ENCODE assay signal across 14 cellular contexts in genomic region chr22:50468626-50469025, GRCh38. TPM values are rescaled to one million over a fixed set of nuclear protein-coding genes. Genes with fewer than 3 reads are reported as not detected.
DNase-seq lines count a peak whose midpoint lies in the region; ATAC-seq, FAIRE-seq and TF ChIP-seq lines count a peak whose summit lies in the region.
"Had no signal": no experiment of that assay in that cellular context is flagged by ENCODE, and none has a peak within 500 bp of the region (broad histone marks: within the 10 kb centered on the region; RNA-seq: fewer than 3 reads in every experiment).

No MANE protein-coding gene starts in this region.

- no peak for FAIRE-seq in H1 (lab: Jason Lieb, UNC)

- H3K4ac ChIP-seq in H1 (replicated peaks; ENCODE audit: insufficient read length, low read depth, low read length): no peak overlapping the region

- H3K27me3 ChIP-seq in RWPE2 (ENCODE audit: insufficient read depth, poor library complexity, severe bottlenecking) (no peaks in the 10 kb centered on the region), H1 (replicated peaks in 1 of 4; ENCODE audit: control insufficient read depth in 3 of 4, extremely low read depth in 1 of 4, insufficient read depth in 3 of 4, low read length in 3 of 4) (no peaks in the 10 kb centered on the region), transverse colon (no peaks in the 10 kb centered on the region)
- H3K27me3 ChIP-seq: ascending aorta, dorsolateral prefrontal cortex, testis had no signal

- no peak overlapping the region for H3K4me2 ChIP-seq in H1 (ENCODE audit: insufficient read depth in 1 of 2, low read depth in 2 of 2, low read length in 2 of 2)

- H3K4me3 ChIP-seq in RWPE2 (ENCODE audit: severe bottlenecking) (no peak overlapping the region), H1 (ENCODE audit: extremely low read depth in 1 of 4, insufficient read depth in 2 of 4, low read depth in 3 of 4, low read length in 4 of 4) (no peak overlapping the region), transverse colon (no peak overlapping the region)
- H3K4me3 ChIP-seq: ascending aorta, dorsolateral prefrontal cortex, lung, testis had no signal

- TF ChIP-seq EP300 in H1 (IDR thresholded peaks at IDR 0.05; ENCODE audit: borderline replicate concordance in 1 of 2, low read depth in 2 of 2, low read length in 2 of 2) (no peak), transverse colon (IDR thresholded peaks at IDR 0.05; ENCODE audit: low read depth) (no peak)

- ATAC-seq in activated T-cell treated with anti-CD3 and anti-CD28 coated beads, Interleukin-2, amount 50 U/mL, for 4 hours: no peak
- no peak for ATAC-seq in RWPE2 (ENCODE audit: low read depth)
- no peak for ATAC-seq in HG02970 (IDR thresholded peaks at IDR 0.05; ENCODE audit: low FRiP score, unreplicated experiment)

- peaks cover 0 to 52% of the 10 kb centered on the region in 2 experiments; a peak in 3 of 4 replicates for H3K79me2 ChIP-seq in H1 (ENCODE audit: control insufficient read depth in 1 of 2, insufficient read depth in 2 of 2, low read length in 2 of 2)

- H3K27ac ChIP-seq in RWPE2 (ENCODE audit: poor library complexity, severe bottlenecking) (peak overlapping the region; percentile 62), H1 (ENCODE audit: low read depth, low read length) (no peak overlapping the region), transverse colon (peak overlapping the region; percentile 83 to 91 (median 87))
- H3K27ac ChIP-seq: ascending aorta, testis had no signal

- no peak overlapping the region; the same call in 1 of the 2 replicates for H2BK5ac ChIP-seq in H1 (ENCODE audit: low read depth, low read length)

- H3K14ac ChIP-seq in H1 (ENCODE audit: insufficient read length): no peak overlapping the region

- no peak overlapping the region for H2BK20ac ChIP-seq in H1 (ENCODE audit: low read length)

- H3K79me1 ChIP-seq in H1 (ENCODE audit: low read depth, low read length): peaks cover 30% of the 10 kb centered on the region

- H3K36me3 ChIP-seq in RWPE2 (ENCODE audit: low read depth) (peaks cover 37% of the 10 kb centered on the region), H1 (ENCODE audit: control insufficient read depth in 2 of 4, insufficient read depth in 4 of 4, low read length in 3 of 4) (peaks cover 23 to 38% (median 33%) of the 10 kb centered on the region in 4 experiments), transverse colon (peaks cover 0 to 37% (median 15%) of the 10 kb centered on the region in 4 donors)

- no peaks in the 10 kb centered on the region for H3K9me3 Mint-ChIP-seq in activated T-cell treated with anti-CD3 and anti-CD28 coated beads, Interleukin-2, amount 50 U/mL, for 4 hours

- no peak overlapping the region for H3K9ac ChIP-seq in H1 (replicated peaks in 1 of 4; ENCODE audit: extremely low read depth in 1 of 4, low read depth in 3 of 4, low read length in 3 of 4)

- no peak overlapping the region for H2BK15ac ChIP-seq in H1 (ENCODE audit: low read length)

- H3K23ac ChIP-seq in H1 (ENCODE audit: insufficient read length): no peak overlapping the region

- H4K5ac ChIP-seq in H1 (ENCODE audit: insufficient read length, low read depth, low read length): no peak overlapping the region

- no peak overlapping the region for H2AFZ ChIP-seq in H1 (ENCODE audit: low read length)

- peaks cover 38 to 60% of the 10 kb centered on the region in 2 experiments for H4K20me1 ChIP-seq in H1 (replicated peaks in 1 of 2; ENCODE audit: control insufficient read depth in 1 of 2, insufficient read depth in 2 of 2, low read length in 2 of 2)

- H3K18ac ChIP-seq in H1 (ENCODE audit: extremely low read depth, low read length): no peak overlapping the region

- no peaks in the 10 kb centered on the region; the same call in 1 of the 2 replicates for H3K23me2 ChIP-seq in H1 (ENCODE audit: low read depth, low read length)

- 92% methylated on average over 7 of the region's 8 CpGs; no CpG with 5 or more reads in 1 of the 2 experiments for WGBS in H1 (ENCODE audit: extremely low coverage in 1 of 2, insufficient coverage in 1 of 2, insufficient read length in 1 of 2, insufficient replicate concordance in 2 of 2, low coverage in 1 of 2, low lambda C conversion rate in 2 of 2, missing lambda C conversion rate in 1 of 2), 2 experiments
- WGBS in transverse colon (ENCODE audit: low coverage in 1 of 2), 2 donors: 87% methylated on average over 8 of the region's 8 CpGs; no CpG with 5 or more reads in 1 of the 2 donors

- no peak overlapping the region for H2BK120ac ChIP-seq in H1 (replicated peaks; ENCODE audit: low read depth, low read length)

- in situ Hi-C loops in transverse colon (cut with MboI; ENCODE audit: low pct_ligation_motif_present in 1 of 4, low pct_unique_long_range_greater_than_20kb in 1 of 4, low sequenced_read_pairs in 3 of 4): no loop called here

- H3K9me3 ChIP-seq in RWPE2 (ENCODE audit: severe bottlenecking) (no peaks in the 10 kb centered on the region), H1 (ENCODE audit: insufficient read depth in 2 of 2, low read depth in 1 of 2, low read length in 1 of 2) (no peaks in the 10 kb centered on the region), transverse colon (no peaks in the 10 kb centered on the region)
- H3K9me3 ChIP-seq: ascending aorta, testis had no signal

- CTCF ChIA-PET in H1 (lab: Charles Lee; ENCODE audit: partially characterized antibody): interaction anchor here (0.8 to 9.1 kb wide), 7 partner anchors 11 to 69 kb away, joined by 3 to 60 read pairs (median 3); no protein-coding TSS in a partner anchor

- DNase-seq in activated T-cell treated with anti-CD3 and anti-CD28 coated beads, Interleukin-2, amount 50 U/mL, for 4 hours: no peak
- no peak for DNase-seq in activated T-cell treated with anti-CD3 and anti-CD28 coated beads, Interleukin-2, amount 50 U/mL, for 1 hour
- no peak for DNase-seq in RWPE2 (ENCODE audit: low spot score)
- no peak for DNase-seq in H1 (ENCODE audit: low read depth in 1 of 2, low spot score in 2 of 2)
- no peak for DNase-seq in transverse colon
- no peak for DNase-seq in SKM-1 (lab: John Stamatoyannopoulos, UW; ENCODE audit: unreplicated experiment)
- DNase-seq in nucleus accumbens (lab: John Stamatoyannopoulos, UW): no peak
- DNase-seq: dorsolateral prefrontal cortex, NCI-H1105 treated with DMSO at 0.1 percent for 48 hours, OCI-M1, testis had no signal

- no peak overlapping the region for H4K8ac ChIP-seq in H1 (ENCODE audit: extremely low read depth, insufficient read depth, low read length)

- H3K4me3 Mint-ChIP-seq in activated T-cell treated with anti-CD3 and anti-CD28 coated beads, Interleukin-2, amount 50 U/mL, for 4 hours: peak overlapping the region; percentile 65

- intact Hi-C loops in transverse colon (cut with DNase I; ENCODE audit: low total_unique reads): no loop called here

- peaks cover 53% of the 10 kb centered on the region for H3K4me1 Mint-ChIP-seq in activated T-cell treated with anti-CD3 and anti-CD28 coated beads, Interleukin-2, amount 50 U/mL, for 4 hours (ENCODE audit: low read depth)

- peaks cover 13% of the 10 kb centered on the region for H3K36me3 Mint-ChIP-seq in activated T-cell treated with anti-CD3 and anti-CD28 coated beads, Interleukin-2, amount 50 U/mL, for 4 hours (ENCODE audit: insufficient read depth)

- TF ChIP-seq CTCF in RWPE2 (IDR thresholded peaks at IDR 0.05; ENCODE audit: poor library complexity, severe bottlenecking): no peak
- TF ChIP-seq CTCF in H1 (IDR thresholded peaks at IDR 0.05; ENCODE audit: control extremely low read depth in 1 of 3, insufficient read depth in 1 of 3, low read depth in 1 of 3, low read length in 3 of 3): no peak
- TF ChIP-seq CTCF in transverse colon (IDR thresholded peaks at IDR 0.05): no peak

- H3K4me1 ChIP-seq in RWPE2 (ENCODE audit: insufficient read depth, poor library complexity, severe bottlenecking) (peaks cover 21% of the 10 kb centered on the region), H1 (replicated peaks in 1 of 4; ENCODE audit: control insufficient read depth in 3 of 4, insufficient read depth in 4 of 4, low read length in 3 of 4) (peaks cover 0 to 17% (median 10%) of the 10 kb centered on the region in 4 experiments; a peak in 6 of 7 replicates), transverse colon (peaks cover 44 to 51% (median 48%) of the 10 kb centered on the region in 4 donors)

- no peak overlapping the region for H4K91ac ChIP-seq in H1 (replicated peaks; ENCODE audit: insufficient read length, low read length)

- TF ChIP-seq POLR2A in H1 (IDR thresholded peaks at IDR 0.05; ENCODE audit: control extremely low read depth in 1 of 2, low read depth in 2 of 2, low read length in 2 of 2) (no peak), transverse colon (IDR thresholded peaks at IDR 0.05) (no peak)

- POLR2A ChIA-PET in H1 (lab: Charles Lee; ENCODE audit: partially characterized antibody): interaction anchor here (0.7 to 3.0 kb wide), 4 partner anchors 10 to 26 kb away, joined by 3 to 9 read pairs (median 6); no protein-coding TSS in a partner anchor

- H3K27me3 Mint-ChIP-seq in activated T-cell treated with anti-CD3 and anti-CD28 coated beads, Interleukin-2, amount 50 U/mL, for 4 hours (ENCODE audit: low read depth): no peaks in the 10 kb centered on the region

- TF ChIP-seq RAD21 in H1 (IDR thresholded peaks at IDR 0.05 in 1 of 2, conservative IDR thresholded peaks at IDR 0.05 in 1 of 2; ENCODE audit: low read depth in 2 of 2, low read length in 2 of 2): no peak

- H2AK5ac ChIP-seq in H1 (ENCODE audit: low read depth, low read length): peak overlapping the region; percentile 53; the same call in 1 of the 2 replicates

- H2BK12ac ChIP-seq in H1 (ENCODE audit: low read depth, low read length): peak overlapping the region; percentile 39; the same call in 1 of the 2 replicates

- H3K56ac ChIP-seq in H1 (replicated peaks; ENCODE audit: insufficient read length, low read depth, low read length): no peak overlapping the region

RNA-seq across cellular contexts. Expression of gene SBF1, which starts 6.2 kb away (rescaled TPM):
- total RNA-seq in activated T-cell treated with anti-CD3 and anti-CD28 coated beads, Interleukin-2, amount 50 U/mL, for 4 hours: 100 to 1,000 TPM; 128 to 130 (median 129) TPM
- total RNA-seq in H1 (2021; fragmentation: NEBNext Ultra II Directional; extraction: Animal tissue kit (Norgen Biotek cat#: 25700)): 68.4 and 71.5 TPM in 2 replicates
- 29.1 and 53.7 TPM in 2 replicates for polyA plus RNA-seq in H1 (2011; rRNA removed)
- 39.8 TPM for polyA plus RNA-seq in H1 (2011; cell fraction: cytosol; rRNA removed)
- polyA plus RNA-seq in H1 (2011; cell fraction: nucleus; rRNA removed): 249 TPM
- 28.7 to 64.6 TPM (median 48.3 TPM) in 4 replicates for polyA plus RNA-seq in H1 (2012, experiment 1 of 2)
- 28.6 TPM for polyA plus RNA-seq in H1 (2012, experiment 2 of 2)
- polyA plus RNA-seq in H1 (2013, experiment 1 of 2): 20.2 TPM
- 19.9 TPM for polyA plus RNA-seq in H1 (2013, experiment 2 of 2)
- 41.0 and 54.8 TPM in 2 replicates for polyA minus RNA-seq in H1 (2011; rRNA and poly(A)+ RNA removed)
- 47.9 TPM for polyA minus RNA-seq in H1 (2011; cell fraction: cytosol; rRNA and poly(A)+ RNA removed)
- polyA minus RNA-seq in H1 (2011; cell fraction: nucleus; rRNA and poly(A)+ RNA removed): 102 TPM
- 100 to 1,000 TPM in 2 of 4 donors, 10 to 100 TPM in 2; 59.9 to 241 (median 108) TPM for total RNA-seq in transverse colon

RNA-seq across cellular contexts. Expression of gene ADM2, which starts 12.7 kb away (rescaled TPM):
- total RNA-seq in activated T-cell treated with anti-CD3 and anti-CD28 coated beads, Interleukin-2, amount 50 U/mL, for 4 hours: 1 to 10 TPM; 4.8 to 9.4 (median 8.2) TPM
- 7.5 and 8.0 TPM in 2 replicates for total RNA-seq in H1 (2021; fragmentation: NEBNext Ultra II Directional; extraction: Animal tissue kit (Norgen Biotek cat#: 25700))
- polyA plus RNA-seq in H1 (2011; rRNA removed): 3.3 and 6.8 TPM in 2 replicates
- 4.8 TPM for polyA plus RNA-seq in H1 (2011; cell fraction: cytosol; rRNA removed)
- polyA plus RNA-seq in H1 (2011; cell fraction: nucleus; rRNA removed): 6.5 TPM
- polyA plus RNA-seq in H1 (2012, experiment 1 of 2): 7.1 to 10.4 TPM (median 9.2 TPM) in 4 replicates
- 8.2 TPM for polyA plus RNA-seq in H1 (2012, experiment 2 of 2)
- polyA plus RNA-seq in H1 (2013, experiment 1 of 2): 4.6 TPM
- 5.1 TPM for polyA plus RNA-seq in H1 (2013, experiment 2 of 2)
- 2.2 and 4.0 TPM in 2 replicates for polyA minus RNA-seq in H1 (2011; rRNA and poly(A)+ RNA removed)
- polyA minus RNA-seq in H1 (2011; cell fraction: cytosol; rRNA and poly(A)+ RNA removed): 5.6 TPM
- 6.9 TPM for polyA minus RNA-seq in H1 (2011; cell fraction: nucleus; rRNA and poly(A)+ RNA removed)
- 1 to 10 TPM in 3 of 4 donors, under 1 TPM in 1; 0.75 to 5.4 (median 1.2) TPM for total RNA-seq in transverse colon
- total RNA-seq: ascending aorta had no signal

RNA-seq across cellular contexts. Expression of gene MIOX, which starts 18.0 kb away (rescaled TPM):
- total RNA-seq in activated T-cell treated with anti-CD3 and anti-CD28 coated beads, Interleukin-2, amount 50 U/mL, for 4 hours: under 1 TPM in 1 of 3 donors, not detected in 2; 0.30 TPM
- 0.30 and 0.33 TPM in 2 replicates for total RNA-seq in H1 (2021; fragmentation: NEBNext Ultra II Directional; extraction: Animal tissue kit (Norgen Biotek cat#: 25700))
- 0.32 and 0.57 TPM in 2 replicates for polyA plus RNA-seq in H1 (2011; rRNA removed)
- 0.30 TPM for polyA plus RNA-seq in H1 (2011; cell fraction: cytosol; rRNA removed)
- polyA plus RNA-seq in H1 (2011; cell fraction: nucleus; rRNA removed): 1.6 TPM
- 0.44 to 0.54 TPM (median 0.48 TPM) in 3 of 4 replicates, not detected in the other for polyA plus RNA-seq in H1 (2012, experiment 1 of 2)
- polyA plus RNA-seq in H1 (2012, experiment 2 of 2): not detected
- 0.10 TPM for polyA plus RNA-seq in H1 (2013, experiment 1 of 2)
- polyA plus RNA-seq in H1 (2013, experiment 2 of 2): 0.15 TPM
- 0.32 TPM in 1 of 2 replicates, not detected in the other for polyA minus RNA-seq in H1 (2011; rRNA and poly(A)+ RNA removed)
- not detected for polyA minus RNA-seq in H1 (2011; cell fraction: cytosol; rRNA and poly(A)+ RNA removed)
- not detected for polyA minus RNA-seq in H1 (2011; cell fraction: nucleus; rRNA and poly(A)+ RNA removed)
- total RNA-seq in transverse colon: not detected
- total RNA-seq: ascending aorta, lung had no signal

RNA-seq across cellular contexts. Expression of gene LMF2, which starts 38.9 kb away (rescaled TPM):
- 10 to 100 TPM; 68.7 to 79.9 (median 72.2) TPM for total RNA-seq in activated T-cell treated with anti-CD3 and anti-CD28 coated beads, Interleukin-2, amount 50 U/mL, for 4 hours
- total RNA-seq in H1 (2021; fragmentation: NEBNext Ultra II Directional; extraction: Animal tissue kit (Norgen Biotek cat#: 25700)): 31.3 and 34.3 TPM in 2 replicates
- polyA plus RNA-seq in H1 (2011; rRNA removed): 62.9 and 80.4 TPM in 2 replicates
- polyA plus RNA-seq in H1 (2011; cell fraction: cytosol; rRNA removed): 49.9 TPM
- 250 TPM for polyA plus RNA-seq in H1 (2011; cell fraction: nucleus; rRNA removed)
- polyA plus RNA-seq in H1 (2012, experiment 1 of 2): 18.2 to 38.1 TPM (median 36.3 TPM) in 4 replicates
- 28.8 TPM for polyA plus RNA-seq in H1 (2012, experiment 2 of 2)
- 42.9 TPM for polyA plus RNA-seq in H1 (2013, experiment 1 of 2)
- polyA plus RNA-seq in H1 (2013, experiment 2 of 2): 40.7 TPM
- 11.2 and 19.4 TPM in 2 replicates for polyA minus RNA-seq in H1 (2011; rRNA and poly(A)+ RNA removed)
- polyA minus RNA-seq in H1 (2011; cell fraction: cytosol; rRNA and poly(A)+ RNA removed): 26.9 TPM
- 43.0 TPM for polyA minus RNA-seq in H1 (2011; cell fraction: nucleus; rRNA and poly(A)+ RNA removed)
- total RNA-seq in transverse colon: 100 to 1,000 TPM in 1 of 4 donors, 10 to 100 TPM in 3; 54.0 to 119 (median 79.9) TPM

RNA-seq across cellular contexts. Expression of gene NCAPH2, which starts 39.4 kb away (rescaled TPM):
- total RNA-seq in activated T-cell treated with anti-CD3 and anti-CD28 coated beads, Interleukin-2, amount 50 U/mL, for 4 hours: 100 to 1,000 TPM; 152 to 175 (median 156) TPM
- 62.2 and 70.4 TPM in 2 replicates for total RNA-seq in H1 (2021; fragmentation: NEBNext Ultra II Directional; extraction: Animal tissue kit (Norgen Biotek cat#: 25700))
- 73.8 and 81.6 TPM in 2 replicates for polyA plus RNA-seq in H1 (2011; rRNA removed)
- 69.3 TPM for polyA plus RNA-seq in H1 (2011; cell fraction: cytosol; rRNA removed)
- polyA plus RNA-seq in H1 (2011; cell fraction: nucleus; rRNA removed): 122 TPM
- polyA plus RNA-seq in H1 (2012, experiment 1 of 2): 40.8 to 68.5 TPM (median 62.3 TPM) in 4 replicates
- 53.6 TPM for polyA plus RNA-seq in H1 (2012, experiment 2 of 2)
- polyA plus RNA-seq in H1 (2013, experiment 1 of 2): 24.8 TPM
- polyA plus RNA-seq in H1 (2013, experiment 2 of 2): 23.7 TPM
- 33.5 and 33.6 TPM in 2 replicates for polyA minus RNA-seq in H1 (2011; rRNA and poly(A)+ RNA removed)
- 39.4 TPM for polyA minus RNA-seq in H1 (2011; cell fraction: cytosol; rRNA and poly(A)+ RNA removed)
- 33.5 TPM for polyA minus RNA-seq in H1 (2011; cell fraction: nucleus; rRNA and poly(A)+ RNA removed)
- total RNA-seq in transverse colon: 10 to 100 TPM; 26.5 to 64.7 (median 41.6) TPM
